ENCODE assay signal across 8 cellular contexts in the genomic region with DNA sequence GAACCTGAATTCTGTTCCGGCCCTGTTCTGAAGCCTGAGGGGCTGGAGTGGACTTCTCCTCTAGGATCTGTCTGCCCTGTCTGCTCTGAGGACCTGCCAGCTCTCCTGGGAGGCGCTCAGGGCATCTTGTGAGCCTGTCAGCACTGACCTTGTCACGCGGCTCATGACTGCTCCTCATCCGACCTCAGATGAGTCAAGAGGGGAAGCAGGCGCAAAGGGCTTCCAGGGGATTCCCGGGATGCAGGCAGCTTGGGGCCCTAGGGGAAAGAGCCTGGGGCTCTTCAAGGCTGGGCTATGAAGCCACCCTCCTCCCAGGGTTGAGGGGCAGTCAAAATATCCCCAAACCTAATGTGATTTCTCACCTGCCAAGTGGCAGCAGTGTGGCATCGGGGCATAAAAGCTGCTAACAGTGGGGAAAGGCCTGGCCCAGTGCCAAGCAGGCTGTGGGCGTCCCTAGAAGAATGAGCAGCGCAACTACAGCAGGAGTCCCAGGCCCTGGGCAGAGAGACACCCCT. TPM values are rescaled to one million over a fixed set of nuclear protein-coding genes. Genes with fewer than 3 reads are reported as not detected.
A peak's percentile ranks its signal among the peaks of the same experiment; 100 is the strongest.
DNase-seq lines count a peak whose midpoint lies in the region; ATAC-seq, FAIRE-seq and TF ChIP-seq lines count a peak whose summit lies in the region.

No MANE protein-coding gene starts in this region.

- TF ChIP-seq CTCF in Panc1 (IDR thresholded peaks at IDR 0.05): no peak

- no peaks in the 10 kb centered on the region for H3K27me3 ChIP-seq in Panc1 (ENCODE audit: control insufficient read depth, insufficient read depth, low read length)

- no peaks in the 10 kb centered on the region for H3K36me3 ChIP-seq in Panc1 (ENCODE audit: control insufficient read depth, insufficient read depth, low read length)

- H3K4me3 ChIP-seq in Panc1 (ENCODE audit: low read depth in 2 of 2, low read length in 2 of 2): peak overlapping the region in 1 of 2 experiments; percentile 2; a peak in 1 of 4 replicates

- intact Hi-C loops in Panc1 (cut with micrococcal nuclease; ENCODE audit: unreplicated experiment) (no loop called here), sciatic nerve (cut with DNase I) (no loop called here)

- no peaks in the 10 kb centered on the region for H3K9me3 ChIP-seq in Panc1 (ENCODE audit: control insufficient read depth, insufficient read depth, low read depth, low read length)

- peak; percentile 61 for FAIRE-seq in GM12891 (lab: Jason Lieb, UNC)

- ATAC-seq in HG02588 (IDR thresholded peaks at IDR 0.05; ENCODE audit: unreplicated experiment) (peak; percentile 67), Panc1 (peak; percentile 94), sciatic nerve (peak; percentile 77), GM18870 (IDR thresholded peaks at IDR 0.05; ENCODE audit: unreplicated experiment) (no peak)

- H3K27ac ChIP-seq in Panc1 (ENCODE audit: low read length): peak overlapping the region; percentile 77

- DNase-seq in GM12891 (ENCODE audit: insufficient read length, low spot score): no peak
- peak; percentile 84 for DNase-seq in Panc1 (ENCODE audit: low read depth, low spot score)
- peak; percentile 51 for DNase-seq in activated effector memory CD4-positive, alpha-beta T cell treated with Interleukin-2 at 50 U/mL for 16 hours
- DNase-seq in foreskin melanocyte: peak; percentile 82
- peak; percentile 81 for DNase-seq in sciatic nerve (ENCODE audit: low spot score)
- DNase-seq in iPS-NIHi11 (ENCODE audit: low spot score): no peak

- BruUV-seq in Panc1 (replicated peaks; lab: Mats Ljungman, UMichigan): no TSS peak

- POLR2A ChIA-PET in Panc1 (lab: Charles Lee): interaction anchor here (0.5 kb wide), 1 partner anchor 20 kb away, joined by 3 read pairs; no protein-coding TSS in a partner anchor

- CTCF ChIA-PET in Panc1 (lab: Charles Lee): no interaction called here

- peaks cover 29% of the 10 kb centered on the region for H3K4me1 ChIP-seq in Panc1 (ENCODE audit: control insufficient read depth, insufficient read depth, low read length)

- in situ Hi-C loops in Panc1 (cut with HindIII; ENCODE audit: low pct_unique_long_range_greater_than_20kb, low sequenced_read_pairs): no loop called here

- no peak for TF ChIP-seq POLR2A in GM12891 (IDR thresholded peaks at IDR 0.05; ENCODE audit: low read depth, low read length)

TF ChIP-seq in GM12891, 5 proteins besides CTCF, POLR2A, EP300 and RAD21:
- TF ChIP-seq POU2F2 (IDR thresholded peaks at IDR 0.05; ENCODE audit: low read depth, low read length) (peak; percentile 11; the same call in 1 of the 2 replicates), TAF1 (IDR thresholded peaks at IDR 0.05; ENCODE audit: low read depth, low read length) (no peak), POLR2AphosphoS5 (IDR thresholded peaks at IDR 0.05; ENCODE audit: low read depth, low read length) (no peak), PAX5 (IDR thresholded peaks at IDR 0.05; ENCODE audit: insufficient read depth, low read length, severe bottlenecking) (no peak), SPI1 (IDR thresholded peaks at IDR 0.05; ENCODE audit: low read depth, low read length) (peak; percentile 55)

RNA-seq across cellular contexts. Expression of gene ANKDD1A, which starts 27.6 kb away (rescaled TPM):
- polyA plus RNA-seq in GM12891 (2012; ENCODE audit: low read depth, missing spikeins): 1.9 TPM
- total RNA-seq in Panc1 (2021; ENCODE audit: unreplicated experiment): 6.8 TPM
- 10.2 TPM for polyA plus RNA-seq in Panc1 (2012; ENCODE audit: insufficient read length)
- 25.5 TPM for total RNA-seq in sciatic nerve

RNA-seq across cellular contexts. Expression of gene PLEKHO2, which starts 42.3 kb away (rescaled TPM):
- 14.7 TPM for polyA plus RNA-seq in GM12891 (2012; ENCODE audit: low read depth, missing spikeins)
- total RNA-seq in Panc1 (2021; ENCODE audit: unreplicated experiment): 11.1 TPM
- polyA plus RNA-seq in Panc1 (2012; ENCODE audit: insufficient read length): 8.9 TPM
- 62.9 TPM for total RNA-seq in sciatic nerve

RNA-seq across cellular contexts. Expression of gene PIF1, which starts 58.6 kb away (rescaled TPM):
- 20.0 TPM for polyA plus RNA-seq in GM12891 (2012; ENCODE audit: low read depth, missing spikeins)
- total RNA-seq in Panc1 (2021; ENCODE audit: unreplicated experiment) (38.6 TPM), sciatic nerve (0.76 TPM)
- 12.6 TPM for polyA plus RNA-seq in Panc1 (2012; ENCODE audit: insufficient read length)

Comparison
In these comparisons a context has a peak if more than half of its experiments do, and no peak if none do; other contexts are left out.
1. DNase-seq: peak in Panc1 (single experiment), activated effector memory CD4-positive, alpha-beta T cell treated with Interleukin-2 at 50 U/mL for 16 hours (single experiment), foreskin melanocyte (single experiment) and sciatic nerve (single experiment); none in GM12891 (single experiment) and iPS-NIHi11 (single experiment).
2. RNA of gene PIF1, which starts 58.6 kb away (total RNA-seq): 38.6 TPM in Panc1 (single experiment); 0.76 TPM in sciatic nerve (single experiment); every median in the first group is over 10 times any median in the second.